8 cellular contexts compared by ENCODE assay signal in the genomic region with DNA sequence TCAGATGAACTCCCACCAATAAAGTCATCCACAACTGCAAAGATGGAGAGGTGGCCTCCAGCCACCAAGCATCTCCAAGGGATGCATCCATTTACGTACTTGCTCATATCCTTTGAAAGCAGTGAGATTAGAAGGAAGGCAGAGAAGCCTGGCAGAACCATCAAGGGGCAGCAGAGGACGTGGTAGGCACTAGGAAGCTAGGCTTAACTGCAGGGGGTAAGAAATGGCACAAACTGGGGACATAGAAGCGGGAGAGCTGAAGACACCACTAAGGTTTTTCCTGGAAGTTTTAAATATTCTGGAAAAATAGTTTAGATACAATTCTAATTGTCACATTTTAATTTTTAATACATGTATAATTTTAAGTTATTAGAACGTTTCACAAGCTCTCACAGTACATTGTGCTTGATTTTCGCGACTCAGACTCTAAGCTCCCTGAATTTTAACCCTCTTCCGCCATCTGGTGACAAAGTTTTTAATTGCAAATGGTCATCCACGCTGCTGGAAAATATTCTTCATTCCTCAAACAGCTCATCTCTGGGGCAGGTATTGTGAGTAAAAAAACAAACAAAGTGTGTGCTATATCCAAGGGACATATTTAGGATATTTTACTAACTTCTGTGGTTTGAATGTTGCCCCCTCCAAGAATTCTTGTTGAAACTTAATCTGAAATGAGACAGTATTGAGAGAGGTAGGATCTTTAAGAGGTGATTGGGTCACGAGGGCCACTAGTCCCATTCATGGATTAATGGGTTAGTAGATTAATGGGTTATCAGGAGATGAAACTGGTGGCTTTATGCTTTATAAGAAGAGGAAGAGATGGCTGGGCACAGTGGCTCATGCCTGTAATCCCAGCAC. TPM values are rescaled to one million over a fixed set of nuclear protein-coding genes. Genes with fewer than 3 reads are reported as not detected.
A peak's percentile ranks its signal among the peaks of the same experiment; 100 is the strongest.
DNase-seq lines count a peak whose midpoint lies in the region; ATAC-seq, FAIRE-seq and TF ChIP-seq lines count a peak whose summit lies in the region.

No MANE protein-coding gene starts in this region.

- peaks cover 3 to 16% of the 10 kb centered on the region in 2 experiments for H3K36me3 ChIP-seq in SK-N-SH (replicated peaks in 1 of 2; ENCODE audit: control insufficient read depth in 1 of 2, insufficient read depth in 2 of 2, low read length in 1 of 2)
- H3K36me3 ChIP-seq in K562 (ENCODE audit: control insufficient read depth, insufficient read depth, low read length) = peaks cover 11% of the 10 kb centered on the region; the same call in 2 of the 3 replicates

- no peaks in the 10 kb centered on the region for H3K27me3 ChIP-seq in SK-N-SH (ENCODE audit: insufficient read depth)
- no peaks in the 10 kb centered on the region for H3K27me3 ChIP-seq in K562 (ENCODE audit: control insufficient read depth in 2 of 2, insufficient read depth in 2 of 2, low read length in 2 of 2)

- no peaks in the 10 kb centered on the region for H3K9me3 ChIP-seq in SK-N-SH
- H3K9me3 ChIP-seq in K562 (replicated peaks; ENCODE audit: control insufficient read depth, insufficient read depth, low read depth, low read length) = no peaks in the 10 kb centered on the region

- H3K9me1 ChIP-seq in K562 (ENCODE audit: control insufficient read depth, insufficient read depth, low read length) = no peaks in the 10 kb centered on the region

- CTCF ChIA-PET in SK-N-SH (lab: Yijun Ruan, JAX) = interaction anchor here (0.7 to 3.3 kb wide), 40 partner anchors 9 to 585 kb away, joined by 3 to 30 read pairs (median 4); partner anchors contain the start of gene ATP5F1A
- CTCF ChIA-PET in K562 (lab: Yijun Ruan, JAX; ENCODE audit: low intra/inter-chr PET ratio) = interaction anchor here (0.6 to 1.8 kb wide), 6 partner anchors 100 to 409 kb away, joined by 3 to 13 read pairs (median 4); no protein-coding TSS in a partner anchor

- intact Hi-C loops in Right ventricle myocardium inferior (cut with DNase I) (loop anchor here (5.0 kb wide), 3 partner anchors 106 to 406 kb away; partner anchors contain the start of gene EPG5), cardiac septum (cut with DNase I) (loop anchor here (5.0 to 10.0 kb wide), 3 partner anchors 106 to 409 kb away; partner anchors contain the start of gene EPG5), K562 (cut with micrococcal nuclease) (loop anchor here (1.0 to 2.0 kb wide), 2 partner anchors 382 to 409 kb away; no protein-coding TSS in a partner anchor)

- H3K79me2 ChIP-seq in SK-N-SH (ENCODE audit: insufficient read depth) (peaks cover 9% of the 10 kb centered on the region; the same call in 1 of the 2 replicates), K562 (ENCODE audit: control insufficient read depth, insufficient read depth, low read length) (peaks cover 35% of the 10 kb centered on the region)

- TF ChIP-seq RAD21 in SK-N-SH (IDR thresholded peaks at IDR 0.05; ENCODE audit: low read length) = peak; percentile 88
- TF ChIP-seq RAD21 in K562 (CRISPR knock-in tag; conservative IDR thresholded peaks at IDR 0.05 in 1 of 2, IDR thresholded peaks at IDR 0.05 in 1 of 2) = peak; percentile 79 to 85

- DNase-seq in Right ventricle myocardium inferior (ENCODE audit: missing footprints) (no peak), cardiac septum (ENCODE audit: low spot score) (no peak), NB4 (ENCODE audit: low read depth) (peak; percentile 66), SK-N-SH (peak; percentile 57), K562 (ENCODE audit: extremely low read depth in 1 of 4, low spot score in 3 of 4) (peak; percentile 30 to 70 (median 38)), iPS-NIHi11 (ENCODE audit: low spot score) (peak; percentile 48)
- peak; percentile 56 for DNase-seq in stimulated activated CD4-positive, alpha-beta T cell treated with anti-CD3 and anti-CD28 coated beads, Interleukin-15, amount 100 ng/mL, for 24 hours

- H3K4me1 ChIP-seq in SK-N-SH (ENCODE audit: control insufficient read depth in 1 of 2, insufficient read depth in 2 of 2, low read depth in 1 of 2, low read length in 1 of 2) = peaks cover 0 to 9% of the 10 kb centered on the region in 2 experiments; a peak in 1 of 4 replicates
- peaks cover 3 to 31% of the 10 kb centered on the region in 2 experiments; a peak in 4 of 5 replicates for H3K4me1 ChIP-seq in K562 (replicated peaks in 1 of 2; ENCODE audit: control insufficient read depth in 2 of 2, insufficient read depth in 2 of 2, low read length in 2 of 2)

- TF ChIP-seq EP300 in SK-N-SH (IDR thresholded peaks at IDR 0.05; ENCODE audit: borderline replicate concordance in 1 of 2, low read depth in 1 of 2, low read length in 1 of 2) (no peak), K562 (IDR thresholded peaks at IDR 0.05; ENCODE audit: low read length) (no peak)

- TF ChIP-seq POLR2A in NB4 (IDR thresholded peaks at IDR 0.05; ENCODE audit: extremely low read depth, insufficient read length) (no peak), K562 (conservative IDR thresholded peaks at IDR 0.05) (no peak)

- FAIRE-seq in K562 (lab: Jason Lieb, UNC) = peak; percentile 83

- no peaks in the 10 kb centered on the region for H3K9me2 ChIP-seq in SK-N-SH

- BruUV-seq in K562 (replicated peaks; lab: Mats Ljungman, UMichigan) = no TSS peak

- H2AFZ ChIP-seq in SK-N-SH (ENCODE audit: low read depth) (no peak overlapping the region), K562 (ENCODE audit: low read depth, low read length) (no peak overlapping the region)

- POLR2A ChIA-PET in SK-N-SH (lab: Yijun Ruan, JAX) (interaction anchor here (1.1 kb wide), 1 partner anchor 408 kb away, joined by 3 read pairs; no protein-coding TSS in a partner anchor), K562 (lab: Yijun Ruan, JAX) (interaction anchor here (0.6 to 1.1 kb wide), 4 partner anchors 12 to 411 kb away, joined by 3 to 4 read pairs (median 3); no protein-coding TSS in a partner anchor)

- H4K20me1 ChIP-seq in SK-N-SH (ENCODE audit: insufficient read depth) (no peaks in the 10 kb centered on the region), K562 (replicated peaks; ENCODE audit: control insufficient read depth, insufficient read depth, low read length) (no peaks in the 10 kb centered on the region)

- peak; percentile 39 for ATAC-seq in Right ventricle myocardium inferior
- peak; percentile 58 for ATAC-seq in K562
- ATAC-seq in HG03378 (IDR thresholded peaks at IDR 0.05; ENCODE audit: unreplicated experiment) = no peak

- TF ChIP-seq CTCF in NB4 (IDR thresholded peaks at IDR 0.05; ENCODE audit: low read depth, low read length) (peak; percentile 47), SK-N-SH (IDR thresholded peaks at IDR 0.05) (peak; percentile 73), K562 (IDR thresholded peaks at IDR 0.05 in 2 of 3, conservative IDR thresholded peaks at IDR 0.05 in 1 of 3; ENCODE audit: insufficient read depth in 2 of 3, low read depth in 1 of 3, low read length in 3 of 3) (peak; percentile 53 to 68 (median 58); a peak in 4 of 6 replicates)

- 36% methylated on average over 8 of the region's 9 CpGs for WGBS in SK-N-SH (ENCODE audit: low lambda C conversion rate)
- WGBS in K562 (ENCODE audit: insufficient coverage, low coverage, missing lambda C conversion rate) = 30% methylated on average over 9 of the region's 9 CpGs

- H3K27ac ChIP-seq in SK-N-SH (ENCODE audit: low read depth in 2 of 2, low read length in 1 of 2) (no peak overlapping the region), K562 (ENCODE audit: extremely low read depth, low read depth, low read length) (no peak overlapping the region)

- peaks cover 35% of the 10 kb centered on the region for H3F3A ChIP-seq in SK-N-SH (replicated peaks; ENCODE audit: insufficient read depth)

- in situ Hi-C loops in K562 (cut with MboI) = loop anchor here (10.0 kb wide), 1 partner anchor 399 kb away; no protein-coding TSS in a partner anchor

- no peak overlapping the region for H3K4me3 ChIP-seq in NB4 (ENCODE audit: low read depth, low read length)
- no peak overlapping the region for H3K4me3 ChIP-seq in SK-N-SH (ENCODE audit: low read depth in 2 of 2, low read length in 1 of 2)
- no peak overlapping the region for H3K4me3 ChIP-seq in K562

- no peak overlapping the region for H3K9ac ChIP-seq in SK-N-SH
- no peak overlapping the region for H3K9ac ChIP-seq in K562 (ENCODE audit: insufficient read depth in 1 of 2, low read depth in 2 of 2, low read length in 2 of 2)

- H3K4me2 ChIP-seq in SK-N-SH (no peak overlapping the region), K562 (ENCODE audit: insufficient read depth, low read length) (no peak overlapping the region)

RNA-seq across cellular contexts. Expression of gene PSTPIP2, which starts 1.6 kb away (rescaled TPM):
- 2.0 TPM for total RNA-seq in Right ventricle myocardium inferior
- total RNA-seq in cardiac septum = 1.3 TPM
- 9.5 and 9.8 TPM in 2 replicates for polyA plus RNA-seq in SK-N-SH (2012; rRNA removed)
- 11.8 and 12.3 TPM in 2 replicates for polyA plus RNA-seq in SK-N-SH (2012; cell fraction: cytosol; rRNA removed)
- polyA plus RNA-seq in SK-N-SH (2012; cell fraction: nucleus; rRNA removed) = 10.9 and 15.5 TPM in 2 replicates
- 17.8 and 49.9 TPM in 2 replicates for total RNA-seq in K562 (2011; cell fraction: chromatin; rRNA removed; ENCODE audit: low replicate concordance)
- total RNA-seq in K562 (2011; cell fraction: nucleolus; rRNA removed) = 10.8 and 12.1 TPM in 2 replicates
- 23.0 and 26.0 TPM in 2 replicates for total RNA-seq in K562 (2011; cell fraction: nucleoplasm; rRNA removed)
- total RNA-seq in K562 (2014; rRNA removed) = 17.0 and 21.2 TPM in 2 replicates
- 35.8 and 38.5 TPM in 2 replicates for total RNA-seq in K562 (2014; rRNA removed; fragmentation: Illumina TruSeq; extraction: Trizol)
- 26.8 and 29.3 TPM in 2 replicates for total RNA-seq in K562 (2015; rRNA removed; fragmentation: Illumina TruSeq; extraction: Trizol)
- total RNA-seq in K562 (2021) = 25.2 and 25.6 TPM in 2 replicates
- 25.5 and 33.6 TPM in 2 replicates for polyA plus RNA-seq in K562 (2011; rRNA removed)
- 14.6 and 20.0 TPM in 2 replicates for polyA plus RNA-seq in K562 (2011; cell fraction: cytosol; rRNA removed)
- 10.5 and 14.2 TPM in 2 replicates for polyA plus RNA-seq in K562 (2011; cell fraction: nucleus; rRNA removed)
- 18.5 and 21.1 TPM in 2 replicates for polyA plus RNA-seq in K562 (2012)
- polyA plus RNA-seq in K562 (2014; fragmentation: Illumina TruSeq; extraction: Trizol) = 35.6 and 45.7 TPM in 2 replicates
- 10 to 100 TPM; 14.0 to 25.2 TPM for polyA plus RNA-seq in K562 (2014; fragmentation: Nextera tagmentation; extraction: Ambion mirVana)
- polyA plus RNA-seq in K562 (2014; rRNA removed) = 27.1 and 33.4 TPM in 2 replicates
- polyA minus RNA-seq in K562 (2011; rRNA and poly(A)+ RNA removed) = 24.4 and 27.2 TPM in 2 replicates
- 14.7 and 15.7 TPM in 2 replicates for polyA minus RNA-seq in K562 (2011; cell fraction: cytosol; rRNA and poly(A)+ RNA removed)
- polyA minus RNA-seq in K562 (2011; cell fraction: nucleus; rRNA and poly(A)+ RNA removed) = 7.4 and 11.4 TPM in 2 replicates

RNA-seq across cellular contexts. Expression of gene ATP5F1A, which starts 24.4 kb away (rescaled TPM):
- total RNA-seq in Right ventricle myocardium inferior = 1,797 TPM
- 1,569 TPM for total RNA-seq in cardiac septum
- 610 and 676 TPM in 2 replicates for polyA plus RNA-seq in SK-N-SH (2012; rRNA removed)
- 698 and 712 TPM in 2 replicates for polyA plus RNA-seq in SK-N-SH (2012; cell fraction: cytosol; rRNA removed)
- 322 and 417 TPM in 2 replicates for polyA plus RNA-seq in SK-N-SH (2012; cell fraction: nucleus; rRNA removed)
- total RNA-seq in K562 (2011; cell fraction: chromatin; rRNA removed; ENCODE audit: low replicate concordance) = 237 and 420 TPM in 2 replicates
- 160 and 177 TPM in 2 replicates for total RNA-seq in K562 (2011; cell fraction: nucleolus; rRNA removed)
- 216 and 234 TPM in 2 replicates for total RNA-seq in K562 (2011; cell fraction: nucleoplasm; rRNA removed)
- 359 and 377 TPM in 2 replicates for total RNA-seq in K562 (2014; rRNA removed)
- 517 and 529 TPM in 2 replicates for total RNA-seq in K562 (2014; rRNA removed; fragmentation: Illumina TruSeq; extraction: Trizol)
- 480 and 490 TPM in 2 replicates for total RNA-seq in K562 (2015; rRNA removed; fragmentation: Illumina TruSeq; extraction: Trizol)
- 401 and 403 TPM in 2 replicates for total RNA-seq in K562 (2021)
- 456 and 553 TPM in 2 replicates for polyA plus RNA-seq in K562 (2011; rRNA removed)
- polyA plus RNA-seq in K562 (2011; cell fraction: cytosol; rRNA removed) = 493 and 750 TPM in 2 replicates
- polyA plus RNA-seq in K562 (2011; cell fraction: nucleus; rRNA removed) = 217 and 371 TPM in 2 replicates
- 313 and 360 TPM in 2 replicates for polyA plus RNA-seq in K562 (2012)
- polyA plus RNA-seq in K562 (2014; fragmentation: Illumina TruSeq; extraction: Trizol) = 396 and 436 TPM in 2 replicates
- 100 to 1,000 TPM; 690 to 762 TPM for polyA plus RNA-seq in K562 (2014; fragmentation: Nextera tagmentation; extraction: Ambion mirVana)
- polyA plus RNA-seq in K562 (2014; rRNA removed) = 443 and 471 TPM in 2 replicates
- polyA minus RNA-seq in K562 (2011; rRNA and poly(A)+ RNA removed) = 905 and 982 TPM in 2 replicates
- polyA minus RNA-seq in K562 (2011; cell fraction: cytosol; rRNA and poly(A)+ RNA removed) = 286 and 314 TPM in 2 replicates
- polyA minus RNA-seq in K562 (2011; cell fraction: nucleus; rRNA and poly(A)+ RNA removed) = 57.6 and 119 TPM in 2 replicates

RNA-seq across cellular contexts. Expression of gene HAUS1, which starts 30.5 kb away (rescaled TPM):
- total RNA-seq in Right ventricle myocardium inferior (7.1 TPM), cardiac septum (7.8 TPM), K562 (2014; rRNA removed) (42.0 and 55.6 TPM in 2 replicates), K562 (2014; rRNA removed; fragmentation: Illumina TruSeq; extraction: Trizol) (70.0 and 81.9 TPM in 2 replicates), K562 (2015; rRNA removed; fragmentation: Illumina TruSeq; extraction: Trizol) (52.4 and 59.7 TPM in 2 replicates), K562 (2021) (45.6 and 51.1 TPM in 2 replicates)
- polyA plus RNA-seq in SK-N-SH (2012; rRNA removed) (40.9 and 55.2 TPM in 2 replicates), K562 (2011; rRNA removed) (63.4 and 76.3 TPM in 2 replicates), K562 (2014; fragmentation: Illumina TruSeq; extraction: Trizol) (77.7 and 83.2 TPM in 2 replicates), K562 (2014; fragmentation: Nextera tagmentation; extraction: Ambion mirVana) (100 to 1,000 TPM; 131 to 135 TPM), K562 (2014; rRNA removed) (59.1 and 77.2 TPM in 2 replicates)
- polyA plus RNA-seq in SK-N-SH (2012; cell fraction: cytosol; rRNA removed) = 64.0 and 87.5 TPM in 2 replicates
- 18.1 and 19.5 TPM in 2 replicates for polyA plus RNA-seq in SK-N-SH (2012; cell fraction: nucleus; rRNA removed)
- total RNA-seq in K562 (2011; cell fraction: chromatin; rRNA removed; ENCODE audit: low replicate concordance) = 9.9 and 13.3 TPM in 2 replicates
- 5.2 and 6.1 TPM in 2 replicates for total RNA-seq in K562 (2011; cell fraction: nucleolus; rRNA removed)
- 8.0 and 14.1 TPM in 2 replicates for total RNA-seq in K562 (2011; cell fraction: nucleoplasm; rRNA removed)
- polyA plus RNA-seq in K562 (2011; cell fraction: cytosol; rRNA removed) = 37.3 and 51.8 TPM in 2 replicates
- 14.8 and 22.3 TPM in 2 replicates for polyA plus RNA-seq in K562 (2011; cell fraction: nucleus; rRNA removed)
- 57.5 and 62.5 TPM in 2 replicates for polyA plus RNA-seq in K562 (2012)
- 22.1 and 24.4 TPM in 2 replicates for polyA minus RNA-seq in K562 (2011; rRNA and poly(A)+ RNA removed)
- 23.8 and 28.5 TPM in 2 replicates for polyA minus RNA-seq in K562 (2011; cell fraction: cytosol; rRNA and poly(A)+ RNA removed)
- polyA minus RNA-seq in K562 (2011; cell fraction: nucleus; rRNA and poly(A)+ RNA removed) = 6.6 and 9.1 TPM in 2 replicates

Comparison
In these comparisons a context has a peak if more than half of its experiments do, and no peak if none do; other contexts are left out.
1. DNase-seq: peak in NB4 (single experiment), SK-N-SH (single experiment), K562 (4 of 4), iPS-NIHi11 (single experiment) and stimulated activated CD4-positive, alpha-beta T cell treated with anti-CD3 and anti-CD28 coated beads, Interleukin-15, amount 100 ng/mL, for 24 hours (single experiment); none in Right ventricle myocardium inferior (single experiment) and cardiac septum (single experiment).
2. Peak in every context shown above with its lines, with median percentiles within 50 percentile points of each other: CTCF ChIP-seq.